Comparison of ENCODE assay signal across 1 cellular context in genomic region chr9:91423785-91424402, GRCh38.
TF ChIP-seq lines count a peak whose summit lies in the region.

TSS of gene NFIL3 (minus strand) at chr9:91423832. CDS start at chr9:91410734, 13,098 bp downstream.

TF ChIP-seq in HEK293, 187 proteins besides CTCF, POLR2A, EP300 and RAD21 (continued from another document):
- TF ChIP-seq ZNF645 (tag by site-specific recombination; IDR thresholded peaks at IDR 0.05) (no peak), ELK4 (IDR thresholded peaks at IDR 0.05; ENCODE audit: borderline replicate concordance, low read depth, low read length) (no peak), GFI1B (tag by site-specific recombination; IDR thresholded peaks at IDR 0.05) (no peak), ZNF174 (tag by site-specific recombination; IDR thresholded peaks at IDR 0.05) (no peak), ZNF600 (tag by site-specific recombination; IDR thresholded peaks at IDR 0.05) (peak; percentile 40), ZNF324 (tag by site-specific recombination; IDR thresholded peaks at IDR 0.05) (no peak), ZNF837 (tag by site-specific recombination; IDR thresholded peaks at IDR 0.05) (no peak), GLIS2 (tag by site-specific recombination; IDR thresholded peaks at IDR 0.05) (no peak), REST (tag by site-specific recombination; IDR thresholded peaks at IDR 0.05) (no peak), ZBTB20 (tag by site-specific recombination; IDR thresholded peaks at IDR 0.05) (peak; percentile 68), BCL11B (tag by site-specific recombination; IDR thresholded peaks at IDR 0.05; ENCODE audit: low read depth) (no peak), ZSCAN23 (tag by site-specific recombination; IDR thresholded peaks at IDR 0.05) (no peak), TCF7L2 (IDR thresholded peaks at IDR 0.05; ENCODE audit: borderline replicate concordance, low read depth, low read length) (no peak)
TF ChIP-seq in HEK293: peak in this region for 13.
